Comparison of ENCODE assay signal across 30 cellular contexts in the genomic region with DNA sequence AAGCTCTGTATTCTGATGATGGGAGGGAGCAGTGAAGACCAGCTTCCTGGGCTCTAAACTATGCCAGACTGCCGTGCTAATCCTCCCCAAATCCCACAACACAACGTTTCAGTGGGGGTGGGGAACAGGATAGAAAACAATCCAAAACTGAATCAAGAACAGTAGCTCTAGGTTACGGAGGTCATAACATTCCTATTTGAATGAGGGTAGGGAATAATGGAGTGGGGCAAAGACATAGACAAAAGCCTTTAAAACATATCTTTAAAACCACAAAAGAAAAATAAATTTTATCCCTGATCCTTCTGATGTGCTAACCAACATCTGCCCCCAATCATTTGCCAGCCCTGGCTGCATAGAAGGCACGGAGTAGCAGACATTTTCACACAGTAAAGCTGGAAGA. TPM values are rescaled to one million over a fixed set of nuclear protein-coding genes. Genes with fewer than 3 reads are reported as not detected.
DNase-seq lines count a peak whose midpoint lies in the region; ATAC-seq and TF ChIP-seq lines count a peak whose summit lies in the region.
"Had no signal": no experiment of that assay in that cellular context is flagged by ENCODE, and none has a peak within 500 bp of the region (broad histone marks: within the 10 kb centered on the region; RNA-seq: fewer than 3 reads in every experiment).

No MANE protein-coding gene starts in this region.

- no peaks in the 10 kb centered on the region for H3K27me3 ChIP-seq in endodermal cell (ENCODE audit: control insufficient read depth, insufficient read depth, low read length, poor library complexity, severe bottlenecking)
- no peaks in the 10 kb centered on the region for H3K27me3 ChIP-seq in neural progenitor cell
- H3K27me3 ChIP-seq: brain microvascular endothelial cell, gastrocnemius medialis, hepatocyte, sigmoid colon, thyroid gland had no signal

- H3K9me3 Mint-ChIP-seq in endodermal cell, result no peaks in the 10 kb centered on the region
- no peaks in the 10 kb centered on the region for H3K9me3 Mint-ChIP-seq in neural progenitor cell
- H3K9me3 Mint-ChIP-seq: activated T-cell treated with anti-CD3 and anti-CD28 coated beads, Interleukin-2, amount 50 U/mL, for 4 hours; HFFc6; nephron; stimulated activated naive CD8-positive, alpha-beta T cell treated with anti-CD3 and anti-CD28 coated beads, Interleukin-15, amount 100 ng/mL, for 72 hours; T-helper 1 cell treated with Interleukin-12 subunit alpha and Interleukin-12 subunit beta and Interleukin-4 antibody, amounts not matched to agents 30 μg/mL and 1 μg/mL, for 36 hours had no signal

- peaks cover 9% of the 10 kb centered on the region for H3K36me3 ChIP-seq in endodermal cell (ENCODE audit: control insufficient read depth, insufficient read depth, low read length)
- H3K36me3 ChIP-seq in neural progenitor cell, result peaks cover 4% of the 10 kb centered on the region
- H3K36me3 ChIP-seq: brain microvascular endothelial cell, gastrocnemius medialis, sigmoid colon, thyroid gland had no signal

- peaks cover 31% of the 10 kb centered on the region for H4K20me1 ChIP-seq in neural progenitor cell (ENCODE audit: low read depth)

- H3K9me3 ChIP-seq in endodermal cell (ENCODE audit: control insufficient read depth, low read length), result no peaks in the 10 kb centered on the region
- H3K9me3 ChIP-seq in neural progenitor cell (ENCODE audit: low read depth), result no peaks in the 10 kb centered on the region
- H3K9me3 ChIP-seq: gastrocnemius medialis, sigmoid colon, thyroid gland had no signal

- TF ChIP-seq CTCF in endodermal cell (conservative IDR thresholded peaks at IDR 0.05), result no peak
- TF ChIP-seq CTCF in neural progenitor cell (IDR thresholded peaks at IDR 0.05), result no peak

- DNase-seq in ELF-1 (ENCODE audit: low read depth, low spot score), result peak; percentile 32
- peak; percentile 30 for DNase-seq in NCI-H524 treated with DMSO at 0.1 percent for 48 hours (lab: John Stamatoyannopoulos, UW)
- DNase-seq in endodermal cell, result no peak
- DNase-seq in neural progenitor cell (ENCODE audit: low spot score), result peak; percentile 85
- no peak for DNase-seq in NCI-H187 (lab: John Stamatoyannopoulos, UW)
- no peak for DNase-seq in islet precursor cell
- DNase-seq in posterior vena cava (ENCODE audit: low spot score), result no peak
- DNase-seq: ACHN; activated CD4-positive, alpha-beta T cell treated with anti-CD3 and anti-CD28 coated beads for 36 hours; activated T-cell treated with anti-CD3 and anti-CD28 coated beads, Interleukin-2, amount 50 U/mL, for 4 hours; brain microvascular endothelial cell; effector CD8-positive, alpha-beta T cell; gastrocnemius medialis; HFFc6; Karpas-422; left ventricle myocardium superior; midbrain; NCI-H187 treated with DMSO at 0.1 percent for 48 hours; NCI-H226; NK-92 treated with Interleukin-12 subunit alpha and Interleukin-12 subunit beta, amount 100 ng/mL, for 24 hours; sigmoid colon; stimulated activated naive CD8-positive, alpha-beta T cell treated with anti-CD3 and anti-CD28 coated beads, Interleukin-15, amount 100 ng/mL, for 72 hours; thyroid gland had no signal

- ATAC-seq in HG03280 (IDR thresholded peaks at IDR 0.05; ENCODE audit: unreplicated experiment), result no peak
- ATAC-seq: activated CD4-positive, alpha-beta T cell treated with anti-CD3 and anti-CD28 coated beads for 36 hours; activated T-cell treated with anti-CD3 and anti-CD28 coated beads, Interleukin-2, amount 50 U/mL, for 4 hours; gastrocnemius medialis; left ventricle myocardium superior; Panc1; stimulated activated naive CD8-positive, alpha-beta T cell treated with anti-CD3 and anti-CD28 coated beads, Interleukin-15, amount 100 ng/mL, for 72 hours had no signal

- intact Hi-C loops in posterior vena cava (cut with DNase I), result no loop called here

- peaks cover 3% of the 10 kb centered on the region for H3K36me3 Mint-ChIP-seq in endodermal cell (ENCODE audit: low read depth)
- H3K36me3 Mint-ChIP-seq in neural progenitor cell, result no peaks in the 10 kb centered on the region

- H3K27ac Mint-ChIP-seq in endodermal cell (peak overlapping the region; percentile 16), neural progenitor cell (peak overlapping the region; percentile 92)
- H3K27ac Mint-ChIP-seq: activated CD4-positive, alpha-beta T cell treated with anti-CD3 and anti-CD28 coated beads for 36 hours; HFFc6; nephron; progenitor cell of endocrine pancreas; stimulated activated naive CD8-positive, alpha-beta T cell treated with anti-CD3 and anti-CD28 coated beads, Interleukin-15, amount 100 ng/mL, for 72 hours; T-helper 1 cell treated with Interleukin-12 subunit alpha and Interleukin-12 subunit beta and Interleukin-4 antibody, amounts not matched to agents 30 μg/mL and 1 μg/mL, for 36 hours had no signal

- H3K4me1 Mint-ChIP-seq in endodermal cell (peaks cover 12% of the 10 kb centered on the region), neural progenitor cell (peaks cover 11% of the 10 kb centered on the region)
- H3K4me1 Mint-ChIP-seq: nephron; stimulated activated naive CD8-positive, alpha-beta T cell treated with anti-CD3 and anti-CD28 coated beads, Interleukin-15, amount 100 ng/mL, for 72 hours had no signal

- no peak overlapping the region for H3K4me3 Mint-ChIP-seq in endodermal cell
- H3K4me3 Mint-ChIP-seq in neural progenitor cell, result peak overlapping the region; percentile 69
- H3K4me3 Mint-ChIP-seq: activated CD4-positive, alpha-beta T cell treated with anti-CD3 and anti-CD28 coated beads for 36 hours; activated T-cell treated with anti-CD3 and anti-CD28 coated beads, Interleukin-2, amount 50 U/mL, for 4 hours; HFFc6; nephron; stimulated activated naive CD8-positive, alpha-beta T cell treated with anti-CD3 and anti-CD28 coated beads, Interleukin-15, amount 100 ng/mL, for 72 hours; T-helper 1 cell treated with Interleukin-12 subunit alpha and Interleukin-12 subunit beta and Interleukin-4 antibody, amounts not matched to agents 30 μg/mL and 1 μg/mL, for 36 hours had no signal

- H3K4me2 ChIP-seq in neural progenitor cell, result peak overlapping the region; percentile 61
- H3K4me2 ChIP-seq: hepatocyte had no signal

- no peaks in the 10 kb centered on the region for H3K27me3 Mint-ChIP-seq in endodermal cell (ENCODE audit: insufficient read depth)
- peaks cover 2% of the 10 kb centered on the region for H3K27me3 Mint-ChIP-seq in neural progenitor cell (ENCODE audit: insufficient read depth, low read depth)
- H3K27me3 Mint-ChIP-seq: activated CD4-positive, alpha-beta T cell treated with anti-CD3 and anti-CD28 coated beads for 36 hours; progenitor cell of endocrine pancreas; stimulated activated naive CD8-positive, alpha-beta T cell treated with anti-CD3 and anti-CD28 coated beads, Interleukin-15, amount 100 ng/mL, for 72 hours had no signal

- H3K4me1 ChIP-seq in endodermal cell (ENCODE audit: control insufficient read depth, insufficient read depth, low read length) (no peaks in the 10 kb centered on the region), neural progenitor cell (peaks cover 39% of the 10 kb centered on the region)
- H3K4me1 ChIP-seq: gastrocnemius medialis, sigmoid colon had no signal

- H3K27ac ChIP-seq in endodermal cell (ENCODE audit: low read depth, low read length), result no peak overlapping the region
- H3K27ac ChIP-seq in neural progenitor cell, result peak overlapping the region; percentile 78
- H3K27ac ChIP-seq: brain microvascular endothelial cell, C4-2B, gastrocnemius medialis, hepatocyte, sigmoid colon had no signal

- 55 to 67% methylated on average over 1 to 3 of the region's 4 CpGs for WGBS in endodermal cell (ENCODE audit: insufficient coverage in 1 of 2, insufficient read length in 1 of 2), 2 experiments

- H2AFZ ChIP-seq in neural progenitor cell (replicated peaks), result no peak overlapping the region
- H2AFZ ChIP-seq: hepatocyte had no signal

- H3F3A ChIP-seq in neural progenitor cell (ENCODE audit: low read depth), result peaks cover 36% of the 10 kb centered on the region

- peaks cover 98% of the 10 kb centered on the region for H3K79me2 ChIP-seq in neural progenitor cell (ENCODE audit: low read depth)
- H3K79me2 ChIP-seq: hepatocyte had no signal

- H3K4me3 ChIP-seq in endodermal cell (ENCODE audit: low read length), result no peak overlapping the region
- peak overlapping the region; percentile 38 for H3K4me3 ChIP-seq in neural progenitor cell
- H3K4me3 ChIP-seq: gastrocnemius medialis, hepatocyte, sigmoid colon, thyroid gland had no signal

- H3K9ac ChIP-seq in endodermal cell (ENCODE audit: extremely low read depth, low read length, poor library complexity, severe bottlenecking) (no peak overlapping the region), neural progenitor cell (no peak overlapping the region)

RNA-seq across cellular contexts. Expression of gene USP49, which starts 7.8 kb away (rescaled TPM):
- total RNA-seq in endodermal cell (10 to 100 TPM; 14.0 to 18.9 TPM), neural progenitor cell (ENCODE audit: low replicate concordance) (25.0 and 30.7 TPM in 2 replicates), posterior vena cava (1 to 10 TPM; 2.7 to 3.1 TPM)
- polyA plus RNA-seq in endodermal cell (2013, experiment 1 of 2), result 17.2 TPM
- polyA plus RNA-seq in endodermal cell (2013, experiment 2 of 2), result 14.8 TPM

RNA-seq across cellular contexts. Expression of gene MED20, which starts 33.6 kb away (rescaled TPM):
- total RNA-seq in endodermal cell, result 10 to 100 TPM; 27.4 to 38.4 TPM
- 24.3 TPM for polyA plus RNA-seq in endodermal cell (2013, experiment 1 of 2)
- polyA plus RNA-seq in endodermal cell (2013, experiment 2 of 2), result 22.4 TPM
- 29.4 and 31.4 TPM in 2 replicates for total RNA-seq in neural progenitor cell (ENCODE audit: low replicate concordance)
- 10 to 100 TPM; 11.9 to 17.8 TPM for total RNA-seq in posterior vena cava

RNA-seq across cellular contexts. Expression of gene BYSL, which starts 33.9 kb away (rescaled TPM):
- 10 to 100 TPM; 29.4 to 36.3 TPM for total RNA-seq in endodermal cell
- polyA plus RNA-seq in endodermal cell (2013, experiment 1 of 2), result 35.8 TPM
- 29.1 TPM for polyA plus RNA-seq in endodermal cell (2013, experiment 2 of 2)
- 11.5 and 31.7 TPM in 2 replicates for total RNA-seq in neural progenitor cell (ENCODE audit: low replicate concordance)
- total RNA-seq in posterior vena cava, result 10 to 100 TPM; 12.7 to 16.8 TPM

RNA-seq across cellular contexts. Expression of gene CCND3, which starts 54.3 kb away (rescaled TPM):
- total RNA-seq in endodermal cell, result 10 to 100 TPM in 1 of 2 donors, 1 to 10 TPM in 1; 8.5 to 11.7 TPM
- polyA plus RNA-seq in endodermal cell (2013, experiment 1 of 2), result 16.0 TPM
- 15.9 TPM for polyA plus RNA-seq in endodermal cell (2013, experiment 2 of 2)
- 7.6 and 16.2 TPM in 2 replicates for total RNA-seq in neural progenitor cell (ENCODE audit: low replicate concordance)
- 10 to 100 TPM; 47.7 to 53.3 TPM for total RNA-seq in posterior vena cava

Comparison
In these comparisons a context has a peak if more than half of its experiments do, and no peak if none do; other contexts are left out.
1. DNase-seq: peak in ELF-1 (single experiment), NCI-H524 treated with DMSO at 0.1 percent for 48 hours (single experiment) and neural progenitor cell (single experiment); none in endodermal cell (single experiment), NCI-H187 (0 of 2), islet precursor cell (single experiment) and posterior vena cava (single experiment).